8 cellular contexts compared by ENCODE assay signal in genomic region chr20:31869942-31870702, GRCh38. TPM values are rescaled to one million over a fixed set of nuclear protein-coding genes. Genes with fewer than 3 reads are reported as not detected.
DNase-seq lines count a peak whose midpoint lies in the region; ATAC-seq, FAIRE-seq and TF ChIP-seq lines count a peak whose summit lies in the region.

Gene DUSP15 (minus strand): TSS chr20:31870527. CDS start chr20:31870337, 190 bp downstream.
Gene TTLL9 (plus strand): TSS chr20:31870634. CDS start chr20:31871127, 493 bp downstream.

- no peaks in the 10 kb centered on the region for H4K20me1 ChIP-seq in keratinocyte (ENCODE audit: control insufficient read depth, extremely low read depth, insufficient read depth, low read length)

- DNase-seq in ELR (ENCODE audit: low read depth) (peak; percentile 23), MG63 (no peak), T47D (ENCODE audit: low read depth in 1 of 2, low spot score in 1 of 2) (peak; percentile 45 to 59), keratinocyte (ENCODE audit: low read depth, low spot score) (no peak), SIG-M5 treated with dmso at 0.1 percent for 504 hours (lab: John Stamatoyannopoulos, UW; ENCODE audit: unreplicated experiment) (no peak), dedifferentiated amniotic fluid mesenchymal stem cell (ENCODE audit: extremely low spot score) (no peak)

- H3K9ac ChIP-seq in keratinocyte (ENCODE audit: control insufficient read depth, extremely low read depth, insufficient read depth, low read length), result no peak within 1 kb of the TSS

- H3K4me1 ChIP-seq in keratinocyte (ENCODE audit: control insufficient read depth, extremely low read depth, insufficient read depth, low read length), result no peaks in the 10 kb centered on the region

- H3K27me3 ChIP-seq in MG63, result peaks cover 16% of the 10 kb centered on the region
- peaks cover 51% of the 10 kb centered on the region for H3K27me3 ChIP-seq in keratinocyte (ENCODE audit: control insufficient read depth, extremely low read depth, insufficient read depth, low read length)

- no peak for FAIRE-seq in keratinocyte (lab: Jason Lieb, UNC)

- peak within 1 kb of the TSS; percentile 58 for H3K4me2 ChIP-seq in keratinocyte (ENCODE audit: control insufficient read depth, extremely low read depth, insufficient read depth, low read depth, low read length)

- dilution Hi-C loops in keratinocyte (cut with MboI; ENCODE audit: extremely low pct_ligation_motif_present, low sequenced_read_pairs), result no loop called here

- H3K9me3 ChIP-seq in MG63 (no peaks in the 10 kb centered on the region), keratinocyte (ENCODE audit: control insufficient read depth, low read depth, low read length) (no peaks in the 10 kb centered on the region)

- H3K9me1 ChIP-seq in keratinocyte (ENCODE audit: control insufficient read depth, extremely low read depth, insufficient read depth, low read length), result no peaks in the 10 kb centered on the region

- H3K36me3 ChIP-seq in MG63 (no peaks in the 10 kb centered on the region), keratinocyte (ENCODE audit: control insufficient read depth in 2 of 2, extremely low read depth in 1 of 2, insufficient read depth in 2 of 2, low read length in 2 of 2) (no peaks in the 10 kb centered on the region)

- H3K27ac ChIP-seq in keratinocyte (ENCODE audit: control insufficient read depth, insufficient read depth, low read length), result no peak within 1 kb of the TSS
- H3K27ac ChIP-seq in skin epidermis, result peak within 1 kb of the TSS in 13 of 21 experiments; percentile 23 to 85 (median 54)

- in situ Hi-C loops in T47D (cut with HindIII; ENCODE audit: low pct_unique_long_range_greater_than_20kb, low sequenced_read_pairs), result no loop called here

- H2AFZ ChIP-seq in keratinocyte (ENCODE audit: control insufficient read depth, low read length), result peak within 1 kb of the TSS; percentile 63

- TF ChIP-seq CTCF in keratinocyte (optimal IDR thresholded peaks at IDR 0.05 in 1 of 3, IDR thresholded peaks at IDR 0.05 in 1 of 3, conservative IDR thresholded peaks at IDR 0.05 in 1 of 3; ENCODE audit: extremely low read depth in 1 of 3, insufficient read depth in 2 of 3, low read length in 3 of 3), result no peak

- H3K79me2 ChIP-seq in keratinocyte (ENCODE audit: control insufficient read depth, insufficient read depth, low read length), result no peaks in the 10 kb centered on the region

- no peak for ATAC-seq in HG03159 (IDR thresholded peaks at IDR 0.05; ENCODE audit: unreplicated experiment)

- H3K4me3 ChIP-seq in MG63, result peak within 1 kb of the TSS; percentile 23
- peak within 1 kb of the TSS in 2 of 3 experiments; percentile 34 to 35 for H3K4me3 ChIP-seq in keratinocyte (ENCODE audit: control insufficient read depth in 2 of 3, extremely low read depth in 1 of 3, insufficient read depth in 2 of 3, low read depth in 1 of 3, low read length in 3 of 3)
- peak within 1 kb of the TSS; percentile 35 to 60 (median 48) for H3K4me3 ChIP-seq in skin epidermis

RNA-seq across cellular contexts. Expression of gene DUSP15, which starts in this region (rescaled TPM):
- 1.3 and 1.9 TPM in 2 replicates for total RNA-seq in MG63 (2014; rRNA removed; shearing (Covaris generic); ENCODE audit: low replicate concordance)
- not detected in 3 replicates for polyA plus RNA-seq in keratinocyte
- not detected for polyA plus RNA-seq in keratinocyte (2011; ENCODE audit: low read depth)
- not detected in 2 replicates for polyA plus RNA-seq in keratinocyte (2011; cell fraction: cytosol; rRNA removed)
- not detected in 2 replicates for polyA plus RNA-seq in keratinocyte (2011; cell fraction: nucleus; rRNA removed)
- 0.21 TPM in 1 of 2 replicates, not detected in the other for polyA plus RNA-seq in keratinocyte (2012; ENCODE audit: low replicate concordance)
- not detected in 3 replicates for polyA minus RNA-seq in keratinocyte
- polyA minus RNA-seq in keratinocyte (2011; cell fraction: cytosol; rRNA and poly(A)+ RNA removed), result not detected
- polyA minus RNA-seq in keratinocyte (2011; cell fraction: nucleus; rRNA and poly(A)+ RNA removed), result not detected in 2 replicates

RNA-seq across cellular contexts. Expression of gene TTLL9, which starts in this region (rescaled TPM):
- total RNA-seq in MG63 (2014; rRNA removed; shearing (Covaris generic); ENCODE audit: low replicate concordance), result not detected in 2 replicates
- polyA plus RNA-seq in keratinocyte, result 0.10 to 0.13 TPM in 2 of 3 replicates, not detected in the other
- not detected for polyA plus RNA-seq in keratinocyte (2011; ENCODE audit: low read depth)
- 0.05 and 0.09 TPM in 2 replicates for polyA plus RNA-seq in keratinocyte (2011; cell fraction: cytosol; rRNA removed)
- polyA plus RNA-seq in keratinocyte (2011; cell fraction: nucleus; rRNA removed), result 0.31 and 0.32 TPM in 2 replicates
- polyA plus RNA-seq in keratinocyte (2012; ENCODE audit: low replicate concordance), result 0.05 and 0.08 TPM in 2 replicates
- not detected in 3 replicates for polyA minus RNA-seq in keratinocyte
- not detected for polyA minus RNA-seq in keratinocyte (2011; cell fraction: cytosol; rRNA and poly(A)+ RNA removed)
- polyA minus RNA-seq in keratinocyte (2011; cell fraction: nucleus; rRNA and poly(A)+ RNA removed), result not detected in 2 replicates

Comparison
In these comparisons a context has a peak if more than half of its experiments do, and no peak if none do; other contexts are left out.
1. DNase-seq: peak in ELR (single experiment) and T47D (2 of 2); none in MG63 (single experiment), keratinocyte (single experiment), SIG-M5 treated with dmso at 0.1 percent for 504 hours (single experiment) and dedifferentiated amniotic fluid mesenchymal stem cell (single experiment).
2. Peak in every context shown above with its lines, with median percentiles within 50 percentile points of each other: H3K4me3 ChIP-seq.